ENCODE assay signal across 8 cellular contexts in the genomic region with DNA sequence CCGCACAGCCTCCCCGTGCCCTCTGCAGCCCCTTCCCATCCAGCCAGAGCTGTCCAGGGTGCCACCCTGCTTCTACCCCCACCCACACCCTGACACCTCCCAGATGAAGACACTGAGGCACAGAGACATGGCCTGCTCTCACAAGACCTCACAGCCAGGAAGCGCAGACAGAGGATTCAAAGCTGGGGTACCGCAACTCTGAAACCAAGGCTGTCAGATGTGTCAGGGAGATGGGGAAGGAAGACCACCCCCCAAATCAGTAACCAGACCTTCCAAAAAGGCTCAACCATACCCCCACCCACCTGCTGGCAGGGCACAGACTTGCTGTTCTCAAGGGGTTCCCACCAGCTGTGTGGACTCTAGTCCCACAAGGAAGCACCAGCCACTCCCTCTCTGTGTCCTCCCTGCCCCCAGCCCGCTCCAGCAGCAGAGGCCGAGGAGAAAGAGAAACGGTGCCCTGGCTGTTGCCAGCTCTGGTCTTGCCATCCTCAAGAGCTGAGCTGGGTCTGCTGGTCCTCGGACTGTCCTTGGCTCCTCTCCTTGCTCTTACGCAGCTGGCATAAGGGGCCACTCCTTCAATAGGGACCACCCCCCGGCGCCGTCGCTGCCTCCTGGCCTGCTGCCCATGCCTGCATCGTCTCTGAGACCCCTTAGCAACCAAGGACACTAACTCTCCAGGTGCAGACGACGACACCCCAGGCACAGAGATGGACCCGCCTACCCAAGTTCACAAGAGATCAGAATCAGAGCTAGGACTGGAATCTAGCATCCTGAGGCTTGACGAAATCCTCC. TPM values are rescaled to one million over a fixed set of nuclear protein-coding genes. Genes with fewer than 3 reads are reported as not detected.
DNase-seq lines count a peak whose midpoint lies in the region; ATAC-seq and TF ChIP-seq lines count a peak whose summit lies in the region.

No MANE protein-coding gene starts in this region.

- no peaks in the 10 kb centered on the region for H3K9me3 Mint-ChIP-seq in progenitor cell of endocrine pancreas (ENCODE audit: low read depth)

- H3K4me3 ChIP-seq in fibroblast of villous mesenchyme (ENCODE audit: low read depth, low read length): peak overlapping the region; percentile 64

- no peak for TF ChIP-seq CTCF in fibroblast of villous mesenchyme (IDR thresholded peaks at IDR 0.05; ENCODE audit: insufficient read depth, low read depth, low read length)
- no peak for TF ChIP-seq CTCF in progenitor cell of endocrine pancreas (IDR thresholded peaks at IDR 0.05; ENCODE audit: unreplicated experiment)

- peaks cover 25% of the 10 kb centered on the region for H3K4me1 Mint-ChIP-seq in progenitor cell of endocrine pancreas (ENCODE audit: low read depth)

- peak; percentile 42 for DNase-seq in UCSD-AML1 (lab: John Stamatoyannopoulos, UW; ENCODE audit: unreplicated experiment)
- peak; percentile 40 for DNase-seq in fibroblast of villous mesenchyme (ENCODE audit: low read depth)
- no peak for DNase-seq in progenitor cell of endocrine pancreas (ENCODE audit: low spot score, unreplicated experiment)
- DNase-seq in middle frontal gyrus (ENCODE audit: extremely low spot score, low spot score): no peak
- DNase-seq in HPDE6-E6E7 (ENCODE audit: extremely low spot score): no peak

- peak overlapping the region; percentile 76 for H3K4me3 Mint-ChIP-seq in progenitor cell of endocrine pancreas (ENCODE audit: low read depth)

- H3K36me3 Mint-ChIP-seq in progenitor cell of endocrine pancreas (ENCODE audit: insufficient read depth): no peaks in the 10 kb centered on the region

- TF ChIP-seq POLR2A in GM15510 (IDR thresholded peaks at IDR 0.05; ENCODE audit: borderline replicate concordance, extremely low read depth, insufficient read length): peak; percentile 16

- no peak overlapping the region for H3K27ac Mint-ChIP-seq in progenitor cell of endocrine pancreas

- H3K27me3 Mint-ChIP-seq in progenitor cell of endocrine pancreas: no peaks in the 10 kb centered on the region

- ATAC-seq in HG02884 (IDR thresholded peaks at IDR 0.05; ENCODE audit: unreplicated experiment) (no peak), HG03097 (IDR thresholded peaks at IDR 0.05; ENCODE audit: low FRiP score, unreplicated experiment) (no peak)

RNA-seq across cellular contexts. Expression of a gene that starts 0.7 kb away (rescaled TPM):
- 11.2 and 14.8 TPM in 2 replicates for total RNA-seq in fibroblast of villous mesenchyme
- total RNA-seq in progenitor cell of endocrine pancreas: 19.3 and 24.6 TPM in 2 replicates

RNA-seq across cellular contexts. Expression of a gene that starts 57.4 kb away (rescaled TPM):
- not detected in 2 replicates for total RNA-seq in fibroblast of villous mesenchyme
- 3.2 and 5.4 TPM in 2 replicates for total RNA-seq in progenitor cell of endocrine pancreas

Comparison
In these comparisons a context has a peak if more than half of its experiments do, and no peak if none do; other contexts are left out.
1. DNase-seq: peak in UCSD-AML1 (single experiment) and fibroblast of villous mesenchyme (single experiment); none in progenitor cell of endocrine pancreas (single experiment), middle frontal gyrus (single experiment) and HPDE6-E6E7 (single experiment).